Comparison of ENCODE assay signal across 25 cellular contexts in genomic region chr5:89028579-89029272, GRCh38.
DNase-seq lines count a peak whose midpoint lies in the region; ATAC-seq and TF ChIP-seq lines count a peak whose summit lies in the region.
"Had no signal": no experiment of that assay in that cellular context is flagged by ENCODE, and none has a peak within 500 bp of the region (broad histone marks: within the 10 kb centered on the region; RNA-seq: fewer than 3 reads in every experiment).

No MANE protein-coding gene starts in this region.

- no peak for TF ChIP-seq POLR2A in uterus (IDR thresholded peaks at IDR 0.05)
- TF ChIP-seq POLR2A in gastrocnemius medialis (IDR thresholded peaks at IDR 0.05): no peak

- H3K36me3 ChIP-seq in RWPE2 (ENCODE audit: low read depth) (no peaks in the 10 kb centered on the region), uterus (no peaks in the 10 kb centered on the region), gastrocnemius medialis (no peaks in the 10 kb centered on the region)
- H3K36me3 ChIP-seq: ascending aorta, colonic mucosa, gastroesophageal sphincter, left ventricle myocardium inferior, right atrium auricular region had no signal

- intact Hi-C loops in posterior vena cava (cut with DNase I): no loop called here
- intact Hi-C loops in uterus (cut with DNase I; ENCODE audit: low total_unique reads): no loop called here
- intact Hi-C loops in gastrocnemius medialis (cut with DNase I; ENCODE audit: low total_unique reads): no loop called here

- peak; percentile 29 for DNase-seq in A172 (ENCODE audit: low spot score)
- peak; percentile 2 for DNase-seq in GM12864 (ENCODE audit: low read depth)
- DNase-seq in RWPE2 (ENCODE audit: low spot score): no peak
- peak; percentile 49 to 73 for DNase-seq in foreskin fibroblast
- no peak for DNase-seq in Ammon's horn (ENCODE audit: low spot score)
- no peak for DNase-seq in posterior vena cava (ENCODE audit: low spot score)
- DNase-seq in uterus: no peak
- no peak for DNase-seq in gastrocnemius medialis
- DNase-seq: ACHN; activated CD4-positive, alpha-beta T cell treated with anti-CD3 and anti-CD28 coated beads, Interleukin-2, amount 50 U/mL, for 48 hours; activated naive CD4-positive, alpha-beta T cell treated with Interleukin-2 at 50 U/mL for 16 hours; CD8-positive, alpha-beta T cell; colonic mucosa; KG1; left ventricle myocardium inferior; NCI-H1105; NCI-H69; PC-9; stimulated activated naive CD4-positive, alpha-beta T cell treated with Interleukin-2 at 50 U/mL for 16 hours; trophoblast cell had no signal

- no peaks in the 10 kb centered on the region for H3K9me3 ChIP-seq in RWPE2 (ENCODE audit: severe bottlenecking)
- H3K9me3 ChIP-seq in uterus: no peaks in the 10 kb centered on the region
- no peaks in the 10 kb centered on the region for H3K9me3 ChIP-seq in gastrocnemius medialis
- H3K9me3 ChIP-seq: ascending aorta, colonic mucosa, gastroesophageal sphincter, left ventricle myocardium inferior, right atrium auricular region had no signal

- in situ Hi-C loops in gastrocnemius medialis (cut with MboI; ENCODE audit: low sequenced_read_pairs in 4 of 4): no loop called here

- H3K27ac ChIP-seq in RWPE2 (ENCODE audit: poor library complexity, severe bottlenecking) (no peak overlapping the region), uterus (no peak overlapping the region), gastrocnemius medialis (no peak overlapping the region)
- H3K27ac ChIP-seq: ascending aorta, colonic mucosa, gastroesophageal sphincter, HL-60, left ventricle myocardium inferior, PC-9, right atrium auricular region, SK-N-MC had no signal

- TF ChIP-seq CTCF in GM12864 (IDR thresholded peaks at IDR 0.05; ENCODE audit: low read depth, low read length, missing control alignments): no peak
- TF ChIP-seq CTCF in RWPE2 (IDR thresholded peaks at IDR 0.05; ENCODE audit: poor library complexity, severe bottlenecking): no peak
- no peak for TF ChIP-seq CTCF in foreskin fibroblast (IDR thresholded peaks at IDR 0.05; ENCODE audit: low read depth, low read length)
- TF ChIP-seq CTCF in uterus (IDR thresholded peaks at IDR 0.05): no peak
- TF ChIP-seq CTCF in gastrocnemius medialis (IDR thresholded peaks at IDR 0.05 in 4 of 5, conservative IDR thresholded peaks at IDR 0.05 in 1 of 5): no peak

- ATAC-seq in RWPE2 (ENCODE audit: low read depth) (peak; percentile 92), gastrocnemius medialis (no peak)
- ATAC-seq: CD8-positive, alpha-beta T cell; gastroesophageal sphincter had no signal

- H3K27me3 ChIP-seq in RWPE2 (ENCODE audit: insufficient read depth, poor library complexity, severe bottlenecking): no peaks in the 10 kb centered on the region
- no peaks in the 10 kb centered on the region for H3K27me3 ChIP-seq in uterus
- no peaks in the 10 kb centered on the region for H3K27me3 ChIP-seq in gastrocnemius medialis
- H3K27me3 ChIP-seq: ascending aorta, colonic mucosa, gastroesophageal sphincter, right atrium auricular region had no signal

- H3K4me3 ChIP-seq in GM12864 (ENCODE audit: low read depth, low read length) (no peak overlapping the region), RWPE2 (ENCODE audit: severe bottlenecking) (no peak overlapping the region), foreskin fibroblast (ENCODE audit: low read depth in 1 of 2, low read length in 2 of 2) (no peak overlapping the region), uterus (no peak overlapping the region), gastrocnemius medialis (no peak overlapping the region)
- H3K4me3 ChIP-seq: ascending aorta, colonic mucosa, gastroesophageal sphincter, left ventricle myocardium inferior, PC-9, right atrium auricular region, SK-N-MC had no signal

- H3K4me1 ChIP-seq in RWPE2 (ENCODE audit: insufficient read depth, poor library complexity, severe bottlenecking): no peaks in the 10 kb centered on the region
- no peaks in the 10 kb centered on the region for H3K4me1 ChIP-seq in uterus
- no peaks in the 10 kb centered on the region for H3K4me1 ChIP-seq in gastrocnemius medialis
- H3K4me1 ChIP-seq: ascending aorta, colonic mucosa, left ventricle myocardium inferior, right atrium auricular region had no signal

Comparison
In these comparisons a context has a peak if more than half of its experiments do, and no peak if none do; other contexts are left out.
1. DNase-seq: peak in A172 (single experiment), GM12864 (single experiment) and foreskin fibroblast (2 of 2); none in RWPE2 (single experiment), Ammon's horn (single experiment), posterior vena cava (single experiment), uterus (0 of 2) and gastrocnemius medialis (0 of 2).